In genomic region chr3:157099337-157100078, GRCh38 we compare ENCODE assay signal across 2 cellular contexts.
TF ChIP-seq lines count a peak whose summit lies in the region.

No MANE protein-coding gene starts in this region.

TF ChIP-seq in IMR-90, 13 proteins besides CTCF, POLR2A, EP300 and RAD21:
- no peak for TF ChIP-seq RFX5 (IDR thresholded peaks at IDR 0.05; ENCODE audit: low read depth, low read length)
- TF ChIP-seq MXI1 (IDR thresholded peaks at IDR 0.05; ENCODE audit: borderline replicate concordance, low read depth, low read length) = no peak
- no peak for TF ChIP-seq SMC3 (IDR thresholded peaks at IDR 0.05; ENCODE audit: low read depth, low read length)
- TF ChIP-seq BHLHE40 (IDR thresholded peaks at IDR 0.05; ENCODE audit: low read depth, low read length) = no peak
- TF ChIP-seq ELK1 (IDR thresholded peaks at IDR 0.05; ENCODE audit: borderline replicate concordance, low read depth, low read length) = no peak
- TF ChIP-seq CHD1 (IDR thresholded peaks at IDR 0.05; ENCODE audit: low read depth, low read length) = no peak
- no peak for TF ChIP-seq RCOR1 (IDR thresholded peaks at IDR 0.05; ENCODE audit: insufficient replicate concordance, low read length)
- TF ChIP-seq MAFK (IDR thresholded peaks at IDR 0.05; ENCODE audit: low read depth, low read length) = no peak
- no peak for TF ChIP-seq FOS (IDR thresholded peaks at IDR 0.05; ENCODE audit: low read depth, low read length)
- TF ChIP-seq USF2 (IDR thresholded peaks at IDR 0.05; ENCODE audit: low read depth, low read length) = no peak

TF ChIP-seq in SK-N-SH, 30 proteins besides CTCF, POLR2A, EP300 and RAD21:
- peak; percentile 35; the same call in 1 of the 2 replicates for TF ChIP-seq TCF12 (IDR thresholded peaks at IDR 0.05)
- TF ChIP-seq PBX3 (IDR thresholded peaks at IDR 0.05) = peak; percentile 43
- TF ChIP-seq RFX5 (IDR thresholded peaks at IDR 0.05; ENCODE audit: low read length) = no peak
- no peak for TF ChIP-seq POLR2AphosphoS5 (IDR thresholded peaks at IDR 0.05; ENCODE audit: low read depth, low read length)
- no peak for TF ChIP-seq FOXJ3 (CRISPR knock-in tag; IDR thresholded peaks at IDR 0.05)
